16 cellular contexts compared by ENCODE assay signal in genomic region chr6:166752928-166753721, GRCh38.
DNase-seq lines count a peak whose midpoint lies in the region; ATAC-seq and TF ChIP-seq lines count a peak whose summit lies in the region.
"Had no signal": no experiment of that assay in that cellular context is flagged by ENCODE, and none has a peak within 500 bp of the region (broad histone marks: within the 10 kb centered on the region; RNA-seq: fewer than 3 reads in every experiment).

No MANE protein-coding gene starts in this region.

- H3K14ac ChIP-seq in trophoblast cell (ENCODE audit: low read length), result no peak overlapping the region

- H3K4me1 ChIP-seq in HEK293 (ENCODE audit: control insufficient read depth, insufficient read depth, low read length) (no peaks in the 10 kb centered on the region), trophoblast cell (ENCODE audit: control insufficient read depth in 1 of 2, insufficient read depth in 2 of 2, low read length in 2 of 2) (peaks cover 18 to 29% of the 10 kb centered on the region in 2 experiments)

- no CpG with 5 or more reads among the region's 6 CpGs for WGBS in trophoblast cell (ENCODE audit: extremely low coverage, insufficient coverage, insufficient read length)

- H3K27me3 ChIP-seq in trophoblast cell (ENCODE audit: insufficient read depth, low read length), result no peaks in the 10 kb centered on the region

- no peak overlapping the region for H3K4me3 ChIP-seq in HEK293 (ENCODE audit: low read depth, low read length)
- no peak overlapping the region for H3K4me3 ChIP-seq in NB4 (ENCODE audit: low read depth, low read length)
- H3K4me3 ChIP-seq in trophoblast cell (ENCODE audit: low read depth, low read length), result no peak overlapping the region
- H3K4me3 ChIP-seq: GM23248 had no signal

- no peak for TF ChIP-seq POLR2A in NB4 (IDR thresholded peaks at IDR 0.05; ENCODE audit: extremely low read depth, insufficient read length)

- TF ChIP-seq CTCF in HEK293 (tag by site-specific recombination; IDR thresholded peaks at IDR 0.05), result no peak
- no peak for TF ChIP-seq CTCF in NB4 (IDR thresholded peaks at IDR 0.05; ENCODE audit: low read depth, low read length)

- H4K12ac ChIP-seq in trophoblast cell (ENCODE audit: low read depth, low read length), result no peak overlapping the region

- H3K27ac ChIP-seq in HEK293 (ENCODE audit: extremely low read depth, low read depth, low read length) (no peak overlapping the region), trophoblast cell (ENCODE audit: low read depth, low read length) (no peak overlapping the region)
- H3K27ac ChIP-seq: C4-2B, GM23248, HL-60 had no signal

- DNase-seq in NCI-H2107 treated with DMSO at 0.1 percent for 48 hours (lab: John Stamatoyannopoulos, UW; ENCODE audit: unreplicated experiment) (peak; percentile 23), NCI-H2107 (lab: John Stamatoyannopoulos, UW) (no peak), NB4 (ENCODE audit: low read depth) (peak; percentile 45), trophoblast cell (no peak), retina (no peak)
- DNase-seq: 8988T; ACHN; CD4-positive, alpha-beta memory T cell; DND-41; GF-D8; GM23248 had no signal

- H3K4me2 ChIP-seq in trophoblast cell (ENCODE audit: low read length), result no peak overlapping the region

- no peaks in the 10 kb centered on the region for H3K9me3 ChIP-seq in HEK293 (ENCODE audit: control insufficient read depth, insufficient read depth, low read depth, low read length)
- H3K9me3 ChIP-seq in trophoblast cell (ENCODE audit: insufficient read depth, low read depth, low read length), result no peaks in the 10 kb centered on the region

- no peak overlapping the region for H2AK5ac ChIP-seq in trophoblast cell (ENCODE audit: low read length)

- H3K18ac ChIP-seq in trophoblast cell (ENCODE audit: low read length), result no peak overlapping the region

- H4K91ac ChIP-seq in trophoblast cell (ENCODE audit: low read depth, low read length), result no peak overlapping the region

- H2BK12ac ChIP-seq in trophoblast cell (ENCODE audit: low read length), result peak overlapping the region; percentile 34

- H3K9ac ChIP-seq in trophoblast cell (ENCODE audit: low read length), result no peak overlapping the region
- H3K9ac ChIP-seq: GM23248 had no signal

- H2BK120ac ChIP-seq in trophoblast cell (ENCODE audit: insufficient read depth, low read length, poor library complexity), result no peak overlapping the region

- no peaks in the 10 kb centered on the region for H3K79me2 ChIP-seq in trophoblast cell (ENCODE audit: control insufficient read depth, insufficient read depth, low read length, poor library complexity)

- CTCF ChIA-PET in HEK293 (lab: Yijun Ruan, JAX), result interaction anchor here (0.9 kb wide), 1 partner anchor 41 kb away, joined by 3 read pairs; no protein-coding TSS in a partner anchor

- no peaks in the 10 kb centered on the region for H3K36me3 ChIP-seq in HEK293 (ENCODE audit: control insufficient read depth in 2 of 2, insufficient read depth in 1 of 2, low read length in 2 of 2)
- H3K36me3 ChIP-seq in trophoblast cell (ENCODE audit: control insufficient read depth in 1 of 2, insufficient read depth in 2 of 2, low read length in 2 of 2), result no peaks in the 10 kb centered on the region

- H2AFZ ChIP-seq in trophoblast cell (ENCODE audit: insufficient read depth, low read length, poor library complexity), result no peak overlapping the region
- H2AFZ ChIP-seq: GM23248 had no signal

- no peak overlapping the region for H3K4ac ChIP-seq in trophoblast cell (ENCODE audit: low read depth, low read length)

- peaks cover 5% of the 10 kb centered on the region for H3K79me1 ChIP-seq in trophoblast cell (ENCODE audit: low read length)

- H4K8ac ChIP-seq in trophoblast cell (ENCODE audit: low read depth, low read length), result no peak overlapping the region

- no peak overlapping the region for H3K23ac ChIP-seq in trophoblast cell (ENCODE audit: low read length)

- POLR2A ChIA-PET in HEK293 (lab: Yijun Ruan, JAX), result no interaction called here

- ATAC-seq in GM21576 (IDR thresholded peaks at IDR 0.05; ENCODE audit: unreplicated experiment), result no peak
- ATAC-seq: HCT116 had no signal

- no peak overlapping the region for H2BK5ac ChIP-seq in trophoblast cell (ENCODE audit: low read depth, low read length, poor library complexity)

TF ChIP-seq in HEK293, 187 proteins besides CTCF, POLR2A, EP300 and RAD21:
- TF ChIP-seq ZFP37 (tag by site-specific recombination; IDR thresholded peaks at IDR 0.05), result no peak
- TF ChIP-seq ZNF629 (tag by site-specific recombination; IDR thresholded peaks at IDR 0.05), result 0 out of 2 replicates have a peak, but pooled peaks have one; percentile 13
- TF ChIP-seq, protein P1, sequence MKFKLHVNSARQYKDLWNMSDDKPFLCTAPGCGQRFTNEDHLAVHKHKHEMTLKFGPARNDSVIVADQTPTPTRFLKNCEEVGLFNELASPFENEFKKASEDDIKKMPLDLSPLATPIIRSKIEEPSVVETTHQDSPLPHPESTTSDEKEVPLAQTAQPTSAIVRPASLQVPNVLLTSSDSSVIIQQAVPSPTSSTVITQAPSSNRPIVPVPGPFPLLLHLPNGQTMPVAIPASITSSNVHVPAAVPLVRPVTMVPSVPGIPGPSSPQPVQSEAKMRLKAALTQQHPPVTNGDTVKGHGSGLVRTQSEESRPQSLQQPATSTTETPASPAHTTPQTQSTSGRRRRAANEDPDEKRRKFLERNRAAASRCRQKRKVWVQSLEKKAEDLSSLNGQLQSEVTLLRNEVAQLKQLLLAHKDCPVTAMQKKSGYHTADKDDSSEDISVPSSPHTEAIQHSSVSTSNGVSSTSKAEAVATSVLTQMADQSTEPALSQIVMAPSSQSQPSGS (tag by site-specific recombination; IDR thresholded peaks at IDR 0.05; ENCODE audit: low read depth), result peak; percentile 75

Comparison
In these comparisons a context has a peak if more than half of its experiments do, and no peak if none do; other contexts are left out.
1. DNase-seq: peak in NCI-H2107 treated with DMSO at 0.1 percent for 48 hours (single experiment) and NB4 (single experiment); none in NCI-H2107 (single experiment), trophoblast cell (0 of 2) and retina (single experiment).